In the genomic region with DNA sequence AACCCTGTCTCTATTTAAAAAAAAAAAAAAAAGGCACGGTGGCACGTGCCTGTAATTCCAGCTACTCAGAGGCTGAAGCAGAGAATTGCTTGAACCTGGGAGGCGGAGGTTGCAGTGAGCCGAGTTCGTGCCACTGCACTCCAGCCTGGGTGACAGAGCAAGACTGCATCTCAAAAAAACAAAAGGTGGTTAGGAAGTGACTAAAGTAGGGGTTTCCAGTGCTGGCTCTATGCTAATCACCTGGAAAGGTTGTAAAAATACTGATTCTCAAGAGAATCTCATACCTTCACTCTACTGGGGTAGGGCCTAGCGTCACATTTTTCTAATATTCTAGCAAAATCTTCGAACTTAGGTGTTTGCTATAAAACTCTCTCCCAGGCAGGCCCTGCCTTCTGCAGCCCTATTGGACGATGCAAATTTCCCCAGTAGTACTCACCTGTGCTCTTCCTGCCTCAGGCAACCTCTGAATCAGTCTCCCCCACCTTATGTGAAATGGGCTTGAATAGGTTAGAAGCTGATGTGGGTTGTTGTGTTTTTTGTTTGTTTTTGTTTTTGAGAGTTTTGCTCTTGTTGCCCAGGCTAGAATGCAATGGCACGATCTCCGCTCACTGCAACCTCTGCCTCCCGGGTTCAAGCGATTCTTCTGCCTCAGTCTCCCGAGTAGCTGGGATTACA, we compare ENCODE assay signal across 12 cellular contexts. TPM values are rescaled to one million over a fixed set of nuclear protein-coding genes. Genes with fewer than 3 reads are reported as not detected.
"Had no signal": no experiment of that assay in that cellular context is flagged by ENCODE, and none has a peak within 500 bp of the region (broad histone marks: within the 10 kb centered on the region; RNA-seq: fewer than 3 reads in every experiment).

No MANE protein-coding gene starts in this region.

- H3K27ac Mint-ChIP-seq: activated B cell treated with CpG ODN at 0.5 μM for 24 hours; activated CD4-positive, alpha-beta T cell treated with anti-CD3 and anti-CD28 coated beads, Interleukin-2, amount 10 ng/mL, durations not matched to agents 24 days and 14 days; nephron; progenitor cell of endocrine pancreas had no signal

- H3K4me3 Mint-ChIP-seq: activated B cell treated with CpG ODN at 0.5 μM for 24 hours; activated CD4-positive, alpha-beta T cell treated with anti-CD3 and anti-CD28 coated beads, Interleukin-2, amount 10 ng/mL, durations not matched to agents 24 days and 14 days; nephron had no signal

- H3K9me3 Mint-ChIP-seq: activated B cell treated with CpG ODN at 0.5 μM for 24 hours; activated CD4-positive, alpha-beta T cell treated with anti-CD3 and anti-CD28 coated beads, Interleukin-2, amount 10 ng/mL, durations not matched to agents 24 days and 14 days; nephron had no signal

- ATAC-seq: gastrocnemius medialis; stimulated activated naive CD8-positive, alpha-beta T cell treated with anti-CD3 and anti-CD28 coated beads, Interleukin-15, Interleukin-2, amounts not matched to agents 100 U/mL and 50 U/mL, for 24 hours had no signal

- DNase-seq: activated B cell treated with CpG ODN at 0.5 μM for 24 hours; activated CD4-positive, alpha-beta T cell treated with anti-CD3 and anti-CD28 coated beads, Interleukin-2, amount 10 ng/mL, durations not matched to agents 24 days and 14 days; activated naive CD4-positive, alpha-beta T cell; heart right ventricle; small intestine; stimulated activated CD4-positive, alpha-beta T cell treated with anti-CD3 and anti-CD28 coated beads, Interleukin-4, amount 100 ng/mL, for 24 hours; stimulated activated naive CD8-positive, alpha-beta T cell treated with anti-CD3 and anti-CD28 coated beads, Interleukin-15, Interleukin-2, amounts not matched to agents 100 U/mL and 50 U/mL, for 24 hours; T-helper 2 cell; transverse colon had no signal

RNA-seq across cellular contexts. Expression of a gene that starts 3.5 kb away (rescaled TPM):
- total RNA-seq: progenitor cell of endocrine pancreas had no signal
